27 cellular contexts compared by ENCODE assay signal in genomic region chr5:60325870-60326269, GRCh38.
"Had no signal": no experiment of that assay in that cellular context is flagged by ENCODE, and none has a peak within 500 bp of the region (broad histone marks: within the 10 kb centered on the region; RNA-seq: fewer than 3 reads in every experiment).

No MANE protein-coding gene starts in this region.

- H3K36me3 ChIP-seq: stomach, suprapubic skin, thoracic aorta, thyroid gland, tibial artery, tibial nerve, transverse colon, upper lobe of left lung, upper lobe of right lung, uterus, vagina had no signal

- H3K4me3 ChIP-seq: stomach, suprapubic skin, testis, thoracic aorta, thyroid gland, tibial artery, tibial nerve, transverse colon, upper lobe of left lung, upper lobe of right lung, uterus, vagina had no signal

- H3K27me3 ChIP-seq: stomach, suprapubic skin, testis, thyroid gland, tibial artery, tibial nerve, transverse colon, upper lobe of left lung, upper lobe of right lung, uterus, vagina had no signal

- H3K4me3 Mint-ChIP-seq: stimulated activated effector memory CD8-positive, alpha-beta T cell treated with anti-CD3 and anti-CD28 coated beads, Interleukin-12 subunit alpha, Interleukin-12 subunit beta, amount 100 ng/mL, for 72 hours; stimulated activated memory B cell treated with anti-CD40 and anti-IgM and Interleukin-4, amounts not matched to agents 10 μg/mL and 1 μg/mL and 100 μg/mL, for 72 hours; stimulated activated naive B cell treated with anti-CD40 and anti-IgM and Interleukin-4, amounts not matched to agents 10 μg/mL and 1 μg/mL and 100 μg/mL, for 72 hours; stimulated activated naive CD8-positive, alpha-beta T cell treated with anti-CD3 and anti-CD28 coated beads, Interleukin-15, Interleukin-2, amounts not matched to agents 100 ng/mL and 50 ng/mL, for 24 hours; type B pancreatic cell had no signal

- H3K4me1 ChIP-seq: suprapubic skin, testis, thyroid gland, tibial nerve, transverse colon, upper lobe of left lung, upper lobe of right lung, uterus, vagina had no signal

- DNase-seq: stimulated activated CD4-positive, alpha-beta T cell treated with anti-CD3 and anti-CD28 coated beads, Interleukin-2, amount 100 ng/mL, for 24 hours; stimulated activated CD4-positive, alpha-beta T cell treated with anti-CD3 and anti-CD28 coated beads, Interleukin-2, amount 100 ng/mL, for 48 hours; stimulated activated CD4-positive, alpha-beta T cell treated with anti-CD3 and anti-CD28 coated beads, Interleukin-4, amount 100 ng/mL, for 1 hour; stimulated activated CD4-positive, alpha-beta T cell treated with anti-CD3 and anti-CD28 coated beads, Interleukin-4, amount 100 ng/mL, for 24 hours; stimulated activated CD4-positive, alpha-beta T cell treated with anti-CD3 and anti-CD28 coated beads, Interleukin-4, amount 100 ng/mL, for 4 hours; stimulated activated CD8-positive, alpha-beta memory T cell treated with anti-CD3 and anti-CD28 coated beads, Interleukin-4, amount 100 ng/mL, for 48 hours; stimulated activated naive B cell treated with anti-CD40 and anti-IgM and Interleukin-4, amounts not matched to agents 10 μg/mL and 1 μg/mL and 100 μg/mL, for 72 hours; stimulated activated naive CD4-positive, alpha-beta T cell treated with Interleukin-2 at 50 U/mL for 16 hours; stimulated activated naive CD8-positive, alpha-beta T cell treated with anti-CD3 and anti-CD28 coated beads, Interleukin-15, Interleukin-2, amounts not matched to agents 100 U/mL and 50 U/mL, for 24 hours; stomach; substantia nigra; testis; thyroid gland; tibial artery; transverse colon; trophoblast cell; upper lobe of left lung; upper lobe of right lung; uterus had no signal

- H3K9me3 ChIP-seq: stomach, testis, thoracic aorta, thyroid gland, tibial artery, upper lobe of left lung, upper lobe of right lung, uterus, vagina had no signal

- ATAC-seq: stimulated activated effector memory CD8-positive, alpha-beta T cell treated with anti-CD3 and anti-CD28 coated beads, Interleukin-12 subunit alpha, Interleukin-12 subunit beta, amount 100 ng/mL, for 72 hours; stimulated activated memory B cell treated with anti-CD40 and anti-IgM and Interleukin-4, amounts not matched to agents 10 μg/mL and 1 μg/mL and 100 μg/mL, for 72 hours; stimulated activated naive B cell treated with anti-CD40 and anti-IgM and Interleukin-4, amounts not matched to agents 10 μg/mL and 1 μg/mL and 100 μg/mL, for 72 hours; stimulated activated naive CD8-positive, alpha-beta T cell treated with anti-CD3 and anti-CD28 coated beads, Interleukin-15, Interleukin-2, amounts not matched to agents 100 U/mL and 50 U/mL, for 24 hours; upper lobe of right lung had no signal

- H3K4me1 Mint-ChIP-seq: stimulated activated effector memory CD8-positive, alpha-beta T cell treated with anti-CD3 and anti-CD28 coated beads, Interleukin-12 subunit alpha, Interleukin-12 subunit beta, amount 100 ng/mL, for 72 hours; stimulated activated memory B cell treated with anti-CD40 and anti-IgM and Interleukin-4, amounts not matched to agents 10 μg/mL and 1 μg/mL and 100 μg/mL, for 72 hours; stimulated activated naive B cell treated with anti-CD40 and anti-IgM and Interleukin-4, amounts not matched to agents 10 μg/mL and 1 μg/mL and 100 μg/mL, for 72 hours had no signal

- H3K27me3 Mint-ChIP-seq: stimulated activated memory B cell treated with anti-CD40 and anti-IgM and Interleukin-4, amounts not matched to agents 10 μg/mL and 1 μg/mL and 100 μg/mL, for 72 hours; stimulated activated naive B cell treated with anti-CD40 and anti-IgM and Interleukin-4, amounts not matched to agents 10 μg/mL and 1 μg/mL and 100 μg/mL, for 72 hours; stimulated activated naive CD8-positive, alpha-beta T cell treated with anti-CD3 and anti-CD28 coated beads, Interleukin-15, Interleukin-2, amounts not matched to agents 100 ng/mL and 50 ng/mL, for 24 hours; type B pancreatic cell had no signal

- H3K27ac ChIP-seq: suprapubic skin, testis, thoracic aorta, thyroid gland, tibial nerve, upper lobe of left lung, upper lobe of right lung, uterus, vagina had no signal

- H3K27ac Mint-ChIP-seq: stimulated activated effector memory CD8-positive, alpha-beta T cell treated with anti-CD3 and anti-CD28 coated beads, Interleukin-12 subunit alpha, Interleukin-12 subunit beta, amount 100 ng/mL, for 72 hours; stimulated activated memory B cell treated with anti-CD40 and anti-IgM and Interleukin-4, amounts not matched to agents 10 μg/mL and 1 μg/mL and 100 μg/mL, for 72 hours; stimulated activated naive B cell treated with anti-CD40 and anti-IgM and Interleukin-4, amounts not matched to agents 10 μg/mL and 1 μg/mL and 100 μg/mL, for 72 hours; stimulated activated naive CD8-positive, alpha-beta T cell treated with anti-CD3 and anti-CD28 coated beads, Interleukin-15, Interleukin-2, amounts not matched to agents 100 ng/mL and 50 ng/mL, for 24 hours; type B pancreatic cell had no signal
